Comparison of ENCODE assay signal across 9 cellular contexts in genomic region chr5:58362135-58362534, GRCh38.
"Had no signal": no experiment of that assay in that cellular context is flagged by ENCODE, and none has a peak within 500 bp of the region (broad histone marks: within the 10 kb centered on the region; RNA-seq: fewer than 3 reads in every experiment).

No MANE protein-coding gene starts in this region.

- H3K27ac ChIP-seq: GM23248 had no signal

- H3K36me3 ChIP-seq: HAP-1 had no signal

- H3K4me1 ChIP-seq: HAP-1 had no signal

- H3K9me3 ChIP-seq: HAP-1 had no signal

- ATAC-seq: GM23338, HCT116 had no signal

- DNase-seq: GM23248, GOT3, H7, H9, HCEC 1CT, HFFc6 had no signal

- H3K4me3 ChIP-seq: GM23248, GM23338, HAP-1 had no signal
